Comparison of ENCODE assay signal across 17 cellular contexts in the genomic region with DNA sequence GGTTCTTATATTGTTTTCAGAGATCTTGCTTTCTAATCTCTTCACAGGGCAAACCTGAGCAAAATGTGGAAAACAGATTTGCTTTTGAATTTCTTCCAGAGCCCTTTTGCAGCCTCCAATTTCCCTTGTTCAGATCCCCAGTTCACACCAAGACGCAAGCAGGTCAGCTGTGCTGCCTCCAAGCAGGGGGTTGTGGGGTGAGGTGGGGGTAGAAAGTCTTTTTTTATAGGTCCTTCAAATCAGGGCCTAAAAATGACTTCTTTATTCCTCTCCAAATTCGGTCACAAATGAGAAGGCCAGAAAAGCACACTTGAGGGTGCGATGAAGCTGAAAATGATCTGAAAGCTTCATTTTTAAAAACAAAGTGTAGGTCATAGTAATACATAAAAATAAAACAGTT. TPM values are rescaled to one million over a fixed set of nuclear protein-coding genes. Genes with fewer than 3 reads are reported as not detected.
A peak's percentile ranks its signal among the peaks of the same experiment; 100 is the strongest.
DNase-seq lines count a peak whose midpoint lies in the region; ATAC-seq and TF ChIP-seq lines count a peak whose summit lies in the region.
"Had no signal": no experiment of that assay in that cellular context is flagged by ENCODE, and none has a peak within 500 bp of the region (broad histone marks: within the 10 kb centered on the region; RNA-seq: fewer than 3 reads in every experiment).

No MANE protein-coding gene starts in this region.

- no peaks in the 10 kb centered on the region for H4K20me1 ChIP-seq in DOHH2 (ENCODE audit: control insufficient read depth, insufficient read depth, low read depth, low read length)

- H3K4me2 ChIP-seq in DOHH2 (ENCODE audit: low read length), result 0 out of 2 replicates have a peak overlapping the region, but pooled peaks have one; percentile 9

- H3K27ac ChIP-seq in DOHH2 (ENCODE audit: low read depth, low read length) (0 out of 2 replicates have a peak overlapping the region, but pooled peaks have one; percentile 0), foreskin keratinocyte (peak overlapping the region; percentile 41)
- H3K27ac ChIP-seq: 22Rv1, GM23248, HL-60 had no signal

- H3K36me3 ChIP-seq in DOHH2 (ENCODE audit: control insufficient read depth, low read length), result no peaks in the 10 kb centered on the region

- H3K4me1 ChIP-seq in DOHH2 (ENCODE audit: control insufficient read depth, low read length) (peaks cover 13% of the 10 kb centered on the region), foreskin keratinocyte (peaks cover 6% of the 10 kb centered on the region)

- H3K9me2 ChIP-seq in DOHH2 (replicated peaks; ENCODE audit: control insufficient read depth, low read length), result no peaks in the 10 kb centered on the region

- H3K27me3 ChIP-seq in DOHH2 (ENCODE audit: control insufficient read depth, low read length) (no peaks in the 10 kb centered on the region), foreskin keratinocyte (no peaks in the 10 kb centered on the region)

- ATAC-seq in foreskin keratinocyte (no peak), GM19452 (IDR thresholded peaks at IDR 0.05; ENCODE audit: unreplicated experiment) (no peak)
- ATAC-seq: HCT116 had no signal

- TF ChIP-seq CTCF in DOHH2 (IDR thresholded peaks at IDR 0.05; ENCODE audit: low read depth, low read length, poor library complexity, severe bottlenecking) (no peak), foreskin keratinocyte (conservative IDR thresholded peaks at IDR 0.05) (no peak)

- H3K9me3 ChIP-seq in DOHH2 (ENCODE audit: control insufficient read depth, insufficient read depth, low read length), result no peaks in the 10 kb centered on the region

- H3K4me3 ChIP-seq in DOHH2 (ENCODE audit: low read length), result no peak overlapping the region
- H3K4me3 ChIP-seq: GM23248 had no signal

- no peaks in the 10 kb centered on the region for H3K79me2 ChIP-seq in DOHH2 (ENCODE audit: control insufficient read depth, low read length)

- DNase-seq in NCI-H1417 (lab: John Stamatoyannopoulos, UW), result peak in 2 of 3 experiments; percentile 6 to 61
- DNase-seq in NCI-H1417 treated with DMSO at 0.1 percent for 48 hours (lab: John Stamatoyannopoulos, UW), result no peak
- DNase-seq in foreskin keratinocyte, result no peak
- no peak for DNase-seq in medulla oblongata (ENCODE audit: extremely low spot score)
- no peak for DNase-seq in NCI-H510A treated with DMSO at 0.1 percent for 48 hours (lab: John Stamatoyannopoulos, UW)
- DNase-seq: C1 segment of cervical spinal cord; Calu3; CD4-positive, alpha-beta T cell; DMS 273 treated with DMSO at 0.1 percent for 48 hours; DND-41; GF-D8; GM23248 had no signal

- H3F3A ChIP-seq in DOHH2 (ENCODE audit: control insufficient read depth, insufficient read depth), result no peaks in the 10 kb centered on the region

RNA-seq across cellular contexts. Expression of a gene that starts 26.3 kb away (rescaled TPM):
- 20.2 and 21.4 TPM in 2 replicates for total RNA-seq in foreskin keratinocyte
- 18.9 and 22.2 TPM in 2 replicates for polyA plus RNA-seq in foreskin keratinocyte

RNA-seq across cellular contexts. Expression of a gene that starts 36.4 kb away (rescaled TPM):
- 47.2 and 51.8 TPM in 2 replicates for total RNA-seq in foreskin keratinocyte
- 76.3 and 80.0 TPM in 2 replicates for polyA plus RNA-seq in foreskin keratinocyte

RNA-seq across cellular contexts. Expression of a gene that starts 36.6 kb away (rescaled TPM):
- total RNA-seq in foreskin keratinocyte, result 0.88 and 0.95 TPM in 2 replicates
- polyA plus RNA-seq in foreskin keratinocyte, result 0.28 and 0.37 TPM in 2 replicates

Comparison
In these comparisons a context has a peak if more than half of its experiments do, and no peak if none do; other contexts are left out.
1. DNase-seq: peak in NCI-H1417 (2 of 3); none in NCI-H1417 treated with DMSO at 0.1 percent for 48 hours (single experiment), foreskin keratinocyte (0 of 2), medulla oblongata (single experiment) and NCI-H510A treated with DMSO at 0.1 percent for 48 hours (single experiment).